In genomic region chr1:185562623-185563359, GRCh38 we compare ENCODE assay signal across 10 cellular contexts.
"Had no signal": no experiment of that assay in that cellular context is flagged by ENCODE, and none has a peak within 500 bp of the region (broad histone marks: within the 10 kb centered on the region; RNA-seq: fewer than 3 reads in every experiment).

No MANE protein-coding gene starts in this region.

- ATAC-seq: left colon, pancreas had no signal

- H3K27me3 Mint-ChIP-seq: activated naive CD8-positive, alpha-beta T cell had no signal

- DNase-seq: activated CD4-positive, alpha-beta T cell treated with anti-CD3 and anti-CD28 coated beads for 48 hours; activated effector memory CD4-positive, alpha-beta T cell treated with Interleukin-2 at 50 U/mL for 16 hours; activated T-cell treated with anti-CD3 and anti-CD28 coated beads for 4 hours; aorta; foreskin fibroblast; glutamatergic neuron; left colon; pancreas; retina had no signal

- H3K27ac Mint-ChIP-seq: activated naive CD8-positive, alpha-beta T cell had no signal

- H3K36me3 Mint-ChIP-seq: activated naive CD8-positive, alpha-beta T cell had no signal
